ENCODE assay signal across 8 cellular contexts in genomic region chr3:15601399-15602145, GRCh38. TPM values are rescaled to one million over a fixed set of nuclear protein-coding genes. Genes with fewer than 3 reads are reported as not detected.
DNase-seq lines count a peak whose midpoint lies in the region; ATAC-seq lines count a peak whose summit lies in the region.

A gene with protein sequence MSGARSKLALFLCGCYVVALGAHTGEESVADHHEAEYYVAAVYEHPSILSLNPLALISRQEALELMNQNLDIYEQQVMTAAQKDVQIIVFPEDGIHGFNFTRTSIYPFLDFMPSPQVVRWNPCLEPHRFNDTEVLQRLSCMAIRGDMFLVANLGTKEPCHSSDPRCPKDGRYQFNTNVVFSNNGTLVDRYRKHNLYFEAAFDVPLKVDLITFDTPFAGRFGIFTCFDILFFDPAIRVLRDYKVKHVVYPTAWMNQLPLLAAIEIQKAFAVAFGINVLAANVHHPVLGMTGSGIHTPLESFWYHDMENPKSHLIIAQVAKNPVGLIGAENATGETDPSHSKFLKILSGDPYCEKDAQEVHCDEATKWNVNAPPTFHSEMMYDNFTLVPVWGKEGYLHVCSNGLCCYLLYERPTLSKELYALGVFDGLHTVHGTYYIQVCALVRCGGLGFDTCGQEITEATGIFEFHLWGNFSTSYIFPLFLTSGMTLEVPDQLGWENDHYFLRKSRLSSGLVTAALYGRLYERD (plus strand): TSS chr3:15601745. CDS start chr3:15635440, 33,695 bp downstream.
Gene HACL1 (minus strand): TSS chr3:15601569. CDS start chr3:15601463, 106 bp downstream.

- peaks cover 52 to 57% of the 10 kb centered on the region in 2 donors for H3K36me3 Mint-ChIP-seq in CD4-positive, alpha-beta memory T cell
- peaks cover 24 to 29% of the 10 kb centered on the region in 2 donors for H3K36me3 Mint-ChIP-seq in naive B cell
- H3K36me3 Mint-ChIP-seq in stimulated activated naive B cell treated with anti-CD40 and anti-IgM and Interleukin-4, amounts not matched to agents 10 μg/mL and 1 μg/mL and 100 μg/mL, for 72 hours = peaks cover 24 to 46% of the 10 kb centered on the region in 2 donors

- H3K4me3 ChIP-seq in CD4-positive, alpha-beta memory T cell (ENCODE audit: low read length in 2 of 2) = peak within 1 kb of the TSS; percentile 65 to 100
- H3K4me3 ChIP-seq in HUES64 (ENCODE audit: low read length) = peak within 1 kb of the TSS; percentile 82

- H3K9me3 Mint-ChIP-seq in CD4-positive, alpha-beta memory T cell = peaks cover 0 to 2% (median 0%) of the 10 kb centered on the region in 8 donors
- no peaks in the 10 kb centered on the region for H3K9me3 Mint-ChIP-seq in naive B cell
- H3K9me3 Mint-ChIP-seq in stimulated activated naive B cell treated with anti-CD40 and anti-IgM and Interleukin-4, amounts not matched to agents 10 μg/mL and 1 μg/mL and 100 μg/mL, for 72 hours = peaks cover 3 to 7% of the 10 kb centered on the region in 2 donors

- intact Hi-C loops in CD4-positive, alpha-beta memory T cell (cut with micrococcal nuclease) = loop anchor here (1.0 to 5.0 kb wide), 7 partner anchors 23 to 664 kb away; partner anchors contain the start of genes CAPN7, NR2C2, OXNAD1 and RBSN

- H3K36me3 ChIP-seq in CD4-positive, alpha-beta memory T cell (ENCODE audit: insufficient read depth, low read length) = peaks cover 17% of the 10 kb centered on the region
- peaks cover 38% of the 10 kb centered on the region for H3K36me3 ChIP-seq in HUES64 (ENCODE audit: insufficient read depth, low read length)

- peak within 1 kb of the TSS; percentile 94 to 100 (median 99) for H3K27ac Mint-ChIP-seq in CD4-positive, alpha-beta memory T cell
- peak within 1 kb of the TSS; percentile 97 to 99 (median 98) for H3K27ac Mint-ChIP-seq in naive B cell
- peak within 1 kb of the TSS; percentile 99 for H3K27ac Mint-ChIP-seq in stimulated activated naive B cell treated with anti-CD40 and anti-IgM and Interleukin-4, amounts not matched to agents 10 μg/mL and 1 μg/mL and 100 μg/mL, for 72 hours

- DNase-seq in CD4-positive, alpha-beta memory T cell = peak; percentile 98 to 100 (median 99)
- DNase-seq in activated CD8-positive, alpha-beta memory T cell treated with anti-CD3 and anti-CD28 coated beads, Interleukin-2, amount 50 U/mL, for 4 hours = peak; percentile 99
- peak; percentile 99 for DNase-seq in naive B cell
- peak; percentile 99 for DNase-seq in stimulated activated naive B cell treated with anti-CD40 and anti-IgM and Interleukin-4, amounts not matched to agents 10 μg/mL and 1 μg/mL and 100 μg/mL, for 72 hours
- no peak for DNase-seq in NCI-H446 treated with DMSO at 0.1 percent for 48 hours (lab: John Stamatoyannopoulos, UW)

- peak within 1 kb of the TSS; percentile 83 for H3K27ac ChIP-seq in CD4-positive, alpha-beta memory T cell (ENCODE audit: low read depth, low read length)
- H3K27ac ChIP-seq in HUES64 (ENCODE audit: low read depth, low read length) = peak within 1 kb of the TSS; percentile 95

- under 1% methylated on average over 61 of the region's 61 CpGs for WGBS in HUES64

- no peaks in the 10 kb centered on the region for H3K27me3 ChIP-seq in CD4-positive, alpha-beta memory T cell (ENCODE audit: insufficient read depth, low read length)
- H3K27me3 ChIP-seq in HUES64 (ENCODE audit: insufficient read depth, low read length) = no peaks in the 10 kb centered on the region

- no peaks in the 10 kb centered on the region for H3K27me3 Mint-ChIP-seq in CD4-positive, alpha-beta memory T cell
- H3K27me3 Mint-ChIP-seq in naive B cell = no peaks in the 10 kb centered on the region
- no peaks in the 10 kb centered on the region for H3K27me3 Mint-ChIP-seq in stimulated activated naive B cell treated with anti-CD40 and anti-IgM and Interleukin-4, amounts not matched to agents 10 μg/mL and 1 μg/mL and 100 μg/mL, for 72 hours

- H3K9ac ChIP-seq in HUES64 (ENCODE audit: low read depth, low read length) = peak within 1 kb of the TSS; percentile 98

- CTCF ChIA-PET in CD4-positive, alpha-beta memory T cell (lab: Charles Lee; ENCODE audit: partially characterized antibody) = interaction anchor here (1.0 to 1.9 kb wide), 4 partner anchors 9 to 397 kb away, joined by 4 to 8 read pairs (median 4); no protein-coding TSS in a partner anchor

- H3K4me1 ChIP-seq in CD4-positive, alpha-beta memory T cell (ENCODE audit: insufficient read depth, low read length) = peaks cover 37% of the 10 kb centered on the region
- peaks cover 4% of the 10 kb centered on the region; the same call in 1 of the 2 replicates for H3K4me1 ChIP-seq in HUES64 (ENCODE audit: insufficient read depth, low read length)

- H3K4me3 Mint-ChIP-seq in CD4-positive, alpha-beta memory T cell = peak within 1 kb of the TSS; percentile 97 to 100 (median 100)
- peak within 1 kb of the TSS; percentile 97 to 100 (median 98) for H3K4me3 Mint-ChIP-seq in naive B cell
- peak within 1 kb of the TSS; percentile 98 to 99 for H3K4me3 Mint-ChIP-seq in stimulated activated naive B cell treated with anti-CD40 and anti-IgM and Interleukin-4, amounts not matched to agents 10 μg/mL and 1 μg/mL and 100 μg/mL, for 72 hours

- ATAC-seq in GM21390 (IDR thresholded peaks at IDR 0.05; ENCODE audit: unreplicated experiment) (peak; percentile 93), esophagus mucosa (peak; percentile 98), naive B cell (ENCODE audit: low read depth in 2 of 2) (peak; percentile 86 to 88)
- ATAC-seq in stimulated activated naive B cell treated with anti-CD40 and anti-IgM and Interleukin-4, amounts not matched to agents 10 μg/mL and 1 μg/mL and 100 μg/mL, for 72 hours (replicated peaks) = peak; percentile 93 to 95

- POLR2A ChIA-PET in CD4-positive, alpha-beta memory T cell (lab: Charles Lee; ENCODE audit: partially characterized antibody) = interaction anchor here (0.6 to 2.1 kb wide), 23 partner anchors 9 to 1242 kb away, joined by 3 to 16 read pairs (median 4); partner anchors contain the start of genes CAPN7, CCDC174, DPH3 and RBSN

- peaks cover 32 to 70% (median 50%) of the 10 kb centered on the region in 4 donors for H3K4me1 Mint-ChIP-seq in CD4-positive, alpha-beta memory T cell
- peaks cover 40 to 49% (median 47%) of the 10 kb centered on the region in 3 donors for H3K4me1 Mint-ChIP-seq in naive B cell
- peaks cover 28 to 46% of the 10 kb centered on the region in 2 donors for H3K4me1 Mint-ChIP-seq in stimulated activated naive B cell treated with anti-CD40 and anti-IgM and Interleukin-4, amounts not matched to agents 10 μg/mL and 1 μg/mL and 100 μg/mL, for 72 hours

- H3K9me3 ChIP-seq in CD4-positive, alpha-beta memory T cell (ENCODE audit: control insufficient read depth in 1 of 2, low read length in 2 of 2) = no peaks in the 10 kb centered on the region
- H3K9me3 ChIP-seq in HUES64 (ENCODE audit: insufficient read depth, low read depth, low read length) = peaks cover 2% of the 10 kb centered on the region; the same call in 1 of the 2 replicates

RNA-seq across cellular contexts. Expression of the first gene that starts in this region (rescaled TPM):
- 10 to 100 TPM; 23.5 to 27.4 TPM for total RNA-seq in CD4-positive, alpha-beta memory T cell
- polyA plus RNA-seq in CD4-positive, alpha-beta memory T cell = 10 to 100 TPM; 23.4 to 40.5 TPM
- 13.7 TPM for polyA plus RNA-seq in HUES64 (2013, experiment 1 of 2)
- polyA plus RNA-seq in HUES64 (2013, experiment 2 of 2) = 15.6 TPM
- 8.3 TPM for total RNA-seq in esophagus mucosa
- 10 to 100 TPM; 10.9 to 18.0 (median 12.5) TPM for polyA plus RNA-seq in naive B cell (ENCODE audit: low read depth in 6 of 6)

RNA-seq across cellular contexts. Expression of gene HACL1, which starts in this region (rescaled TPM):
- total RNA-seq in CD4-positive, alpha-beta memory T cell = 10 to 100 TPM; 37.6 to 44.4 TPM
- polyA plus RNA-seq in CD4-positive, alpha-beta memory T cell = 10 to 100 TPM; 36.8 to 43.6 TPM
- polyA plus RNA-seq in HUES64 (2013, experiment 1 of 2) = 32.0 TPM
- polyA plus RNA-seq in HUES64 (2013, experiment 2 of 2) = 33.8 TPM
- total RNA-seq in esophagus mucosa = 9.6 TPM
- polyA plus RNA-seq in naive B cell (ENCODE audit: low read depth in 6 of 6) = 10 to 100 TPM; 25.5 to 46.4 (median 36.5) TPM
